ENCODE assay signal across 12 cellular contexts in genomic region chr20:45051497-45052060, GRCh38. TPM values are rescaled to one million over a fixed set of nuclear protein-coding genes. Genes with fewer than 3 reads are reported as not detected.
DNase-seq lines count a peak whose midpoint lies in the region; ATAC-seq and TF ChIP-seq lines count a peak whose summit lies in the region.
"Had no signal": no experiment of that assay in that cellular context is flagged by ENCODE, and none has a peak within 500 bp of the region (broad histone marks: within the 10 kb centered on the region; RNA-seq: fewer than 3 reads in every experiment).

No MANE protein-coding gene starts in this region.

- intact Hi-C loops in activated B cell treated with CpG ODN at 0.5 μM for 24 hours (cut with micrococcal nuclease) = loop anchor here (1.0 kb wide), 1 partner anchor 9 kb away; no protein-coding TSS in a partner anchor

- H3K27ac ChIP-seq in RWPE1 = no peak overlapping the region
- H3K27ac ChIP-seq: 22Rv1, thoracic aorta had no signal

- H3K36me3 Mint-ChIP-seq in activated B cell treated with CpG ODN at 0.5 μM for 24 hours (ENCODE audit: low read depth) = peaks cover 87% of the 10 kb centered on the region
- peaks cover 7% of the 10 kb centered on the region for H3K36me3 Mint-ChIP-seq in natural killer cell treated with Interleukin-12 subunit alpha and Interleukin-12 subunit beta and Interleukin-15 and Interleukin-18, amount 100 ng/mL, for 72 hours

- H3K27me3 Mint-ChIP-seq in activated B cell treated with CpG ODN at 0.5 μM for 24 hours = no peaks in the 10 kb centered on the region
- no peaks in the 10 kb centered on the region for H3K27me3 Mint-ChIP-seq in natural killer cell treated with Interleukin-12 subunit alpha and Interleukin-12 subunit beta and Interleukin-15 and Interleukin-18, amount 100 ng/mL, for 72 hours

- POLR2A ChIA-PET in activated B cell treated with CpG ODN at 0.5 μM for 24 hours (lab: Charles Lee) (interaction anchor here (0.9 kb wide), 1 partner anchor 53 kb away, joined by 3 read pairs; no protein-coding TSS in a partner anchor), RWPE1 (lab: Yijun Ruan, JAX; ENCODE audit: low non-redundant PET) (no interaction called here)

- no peaks in the 10 kb centered on the region for H3K9me3 Mint-ChIP-seq in activated B cell treated with CpG ODN at 0.5 μM for 24 hours
- H3K9me3 Mint-ChIP-seq in natural killer cell treated with Interleukin-12 subunit alpha and Interleukin-12 subunit beta and Interleukin-15 and Interleukin-18, amount 100 ng/mL, for 72 hours = no peaks in the 10 kb centered on the region

- TF ChIP-seq CTCF in activated B cell treated with CpG ODN at 0.5 μM for 24 hours (IDR thresholded peaks at IDR 0.05) (no peak), RWPE1 (conservative IDR thresholded peaks at IDR 0.05; ENCODE audit: low read depth) (no peak)

- peak overlapping the region; percentile 89 for H3K27ac Mint-ChIP-seq in activated B cell treated with CpG ODN at 0.5 μM for 24 hours
- peak overlapping the region; percentile 69 to 87 for H3K27ac Mint-ChIP-seq in natural killer cell treated with Interleukin-12 subunit alpha and Interleukin-12 subunit beta and Interleukin-15 and Interleukin-18, amount 100 ng/mL, for 72 hours

- ATAC-seq in HG03432 (IDR thresholded peaks at IDR 0.05; ENCODE audit: unreplicated experiment) (peak; percentile 53), activated B cell treated with CpG ODN at 0.5 μM for 24 hours (ENCODE audit: low read depth) (peak; percentile 76), GM19035 (IDR thresholded peaks at IDR 0.05; ENCODE audit: unreplicated experiment) (no peak)
- peak in 1 of 2 donors; percentile 26 for ATAC-seq in natural killer cell treated with Interleukin-12 subunit alpha and Interleukin-12 subunit beta and Interleukin-15 and Interleukin-18, amount 100 ng/mL, for 72 hours

- peak overlapping the region; percentile 67 for H3K4me3 Mint-ChIP-seq in activated B cell treated with CpG ODN at 0.5 μM for 24 hours
- peak overlapping the region; percentile 63 for H3K4me3 Mint-ChIP-seq in natural killer cell treated with Interleukin-12 subunit alpha and Interleukin-12 subunit beta and Interleukin-15 and Interleukin-18, amount 100 ng/mL, for 72 hours

- peaks cover 75% of the 10 kb centered on the region for H3K4me1 Mint-ChIP-seq in activated B cell treated with CpG ODN at 0.5 μM for 24 hours
- H3K4me1 Mint-ChIP-seq in natural killer cell treated with Interleukin-12 subunit alpha and Interleukin-12 subunit beta and Interleukin-15 and Interleukin-18, amount 100 ng/mL, for 72 hours (ENCODE audit: low read depth in 2 of 2) = peaks cover 77 to 87% of the 10 kb centered on the region in 2 donors

- peak; percentile 14 for DNase-seq in NCI-H2107 treated with DMSO at 0.1 percent for 48 hours (lab: John Stamatoyannopoulos, UW; ENCODE audit: unreplicated experiment)
- DNase-seq in NCI-H2107 (lab: John Stamatoyannopoulos, UW) = no peak
- DNase-seq in activated B cell treated with CpG ODN at 0.5 μM for 24 hours = no peak
- DNase-seq in natural killer cell treated with Interleukin-12 subunit alpha and Interleukin-12 subunit beta and Interleukin-15 and Interleukin-18, amount 100 ng/mL, for 72 hours (ENCODE audit: low spot score) = no peak
- DNase-seq in RWPE1 (ENCODE audit: low spot score) = no peak
- no peak for DNase-seq in SK-N-DZ (ENCODE audit: low spot score)
- DNase-seq: NCI-H774; stimulated activated CD4-positive, alpha-beta T cell treated with anti-CD3 and anti-CD28 coated beads, Interleukin-1b, Interleukin-23, amount 100 ng/mL, for 48 hours had no signal

- CTCF ChIA-PET in activated B cell treated with CpG ODN at 0.5 μM for 24 hours (lab: Charles Lee) = interaction anchor here (1.2 to 5.1 kb wide), 3 partner anchors 9 to 239 kb away, joined by 3 to 28 read pairs (median 6); no protein-coding TSS in a partner anchor
- CTCF ChIA-PET in RWPE1 (lab: Yijun Ruan, JAX) = interaction anchor here (0.6 to 3.8 kb wide), 6 partner anchors 8 to 239 kb away, joined by 3 to 28 read pairs (median 7); no protein-coding TSS in a partner anchor

RNA-seq across cellular contexts. Expression of gene KCNS1, which starts 49.3 kb away (rescaled TPM):
- total RNA-seq in activated B cell treated with CpG ODN at 0.5 μM for 24 hours = not detected in 2 replicates
- under 1 TPM; 0.24 to 0.33 TPM for total RNA-seq in natural killer cell treated with Interleukin-12 subunit alpha and Interleukin-12 subunit beta and Interleukin-15 and Interleukin-18, amount 100 ng/mL, for 72 hours
- polyA plus RNA-seq in SK-N-DZ (2014; cell fraction: cytosol; rRNA removed) = 0.05 TPM in 1 of 2 replicates, not detected in the other
- polyA plus RNA-seq in SK-N-DZ (2014; cell fraction: nucleus; rRNA removed) = 0.04 TPM in 1 of 2 replicates, not detected in the other
- total RNA-seq: thoracic aorta had no signal
